In the genomic region with DNA sequence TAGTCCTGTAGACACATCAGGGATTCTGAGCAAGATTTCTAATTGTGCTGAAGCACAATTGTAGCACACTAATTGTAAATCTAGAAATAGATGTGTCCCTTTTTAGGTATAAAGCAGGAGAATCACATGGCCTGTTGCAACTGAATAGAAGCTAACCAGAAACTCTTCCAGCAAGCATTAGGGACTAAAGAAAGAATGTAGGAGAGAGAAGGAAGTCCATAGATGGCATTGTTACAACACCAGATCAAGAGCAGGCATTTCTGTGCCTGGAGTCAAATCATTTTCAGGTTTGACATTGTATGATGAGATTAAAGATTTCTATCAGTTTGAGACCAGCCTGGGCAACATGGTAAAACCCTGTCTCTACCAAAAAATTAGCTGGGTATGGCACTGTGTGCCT, we compare ENCODE assay signal across 19 cellular contexts. TPM values are rescaled to one million over a fixed set of nuclear protein-coding genes. Genes with fewer than 3 reads are reported as not detected.
A peak's percentile ranks its signal among the peaks of the same experiment; 100 is the strongest.
DNase-seq lines count a peak whose midpoint lies in the region; ATAC-seq and TF ChIP-seq lines count a peak whose summit lies in the region.
"Had no signal": no experiment of that assay in that cellular context is flagged by ENCODE, and none has a peak within 500 bp of the region (broad histone marks: within the 10 kb centered on the region; RNA-seq: fewer than 3 reads in every experiment).

No MANE protein-coding gene starts in this region.

- peaks cover 74% of the 10 kb centered on the region for H3K36me3 ChIP-seq in left ventricle myocardium inferior
- H3K36me3 ChIP-seq in muscle layer of colon (ENCODE audit: insufficient read depth, low read length): peaks cover 47% of the 10 kb centered on the region
- H3K36me3 ChIP-seq in prostate gland: no peaks in the 10 kb centered on the region

- H3K4me1 ChIP-seq in left ventricle myocardium inferior (peaks cover 14% of the 10 kb centered on the region), muscle layer of colon (ENCODE audit: insufficient read depth, low read length) (peaks cover 12% of the 10 kb centered on the region), prostate gland (replicated peaks) (no peaks in the 10 kb centered on the region)
- H3K4me1 ChIP-seq: right lobe of liver had no signal

- H3K9me3 ChIP-seq in left ventricle myocardium inferior (replicated peaks) (no peaks in the 10 kb centered on the region), muscle layer of colon (ENCODE audit: low read length) (no peaks in the 10 kb centered on the region), prostate gland (no peaks in the 10 kb centered on the region)
- H3K9me3 ChIP-seq: right lobe of liver had no signal

- H3K27ac ChIP-seq in left ventricle myocardium inferior (replicated peaks) (peak overlapping the region; percentile 16), muscle layer of colon (ENCODE audit: low read depth, low read length) (peak overlapping the region; percentile 16), prostate gland (no peak overlapping the region)
- H3K27ac ChIP-seq: HL-60, right lobe of liver, VCaP had no signal

- TF ChIP-seq CTCF in left ventricle myocardium inferior (IDR thresholded peaks at IDR 0.05; ENCODE audit: borderline replicate concordance): no peak
- no peak for TF ChIP-seq CTCF in cardiac fibroblast (IDR thresholded peaks at IDR 0.05; ENCODE audit: low read depth, low read length)
- no peak for TF ChIP-seq CTCF in prostate gland (IDR thresholded peaks at IDR 0.05)

- ATAC-seq in Right ventricle myocardium inferior (no peak), HG02870 (IDR thresholded peaks at IDR 0.05; ENCODE audit: unreplicated experiment) (no peak)
- ATAC-seq: right lobe of liver had no signal

- no peak for TF ChIP-seq POLR2A in prostate gland (IDR thresholded peaks at IDR 0.05)

- no peak overlapping the region for H3K4me3 ChIP-seq in left ventricle myocardium inferior
- H3K4me3 ChIP-seq in cardiac fibroblast (replicated peaks in 1 of 2; ENCODE audit: low read depth in 2 of 2, low read length in 2 of 2): no peak overlapping the region
- no peak overlapping the region for H3K4me3 ChIP-seq in muscle layer of colon (ENCODE audit: low read depth in 1 of 2, low read length in 2 of 2)
- no peak overlapping the region for H3K4me3 ChIP-seq in prostate gland
- H3K4me3 ChIP-seq: right lobe of liver had no signal

- intact Hi-C loops in left ventricle myocardium inferior (cut with micrococcal nuclease): no loop called here
- intact Hi-C loops in Right ventricle myocardium inferior (cut with DNase I): loop anchor here (10.0 kb wide), 1 partner anchor 653 kb away; the partner anchor contains the start of gene C15orf61
- intact Hi-C loops in prostate gland (cut with DNase I): no loop called here

- H3K27me3 ChIP-seq in left ventricle myocardium inferior (ENCODE audit: low read depth) (no peaks in the 10 kb centered on the region), muscle layer of colon (ENCODE audit: control insufficient read depth in 1 of 2, insufficient read depth in 2 of 2, low read length in 2 of 2) (no peaks in the 10 kb centered on the region), prostate gland (replicated peaks; ENCODE audit: insufficient read depth) (no peaks in the 10 kb centered on the region)
- H3K27me3 ChIP-seq: right lobe of liver had no signal

- H3K9ac ChIP-seq in muscle layer of colon (ENCODE audit: low read length): no peak overlapping the region

- DNase-seq in left ventricle myocardium inferior (no peak), Right ventricle myocardium inferior (ENCODE audit: missing footprints) (no peak), cardiac fibroblast (ENCODE audit: low read depth in 2 of 2) (peak; percentile 29 to 59), prostate gland (ENCODE audit: low spot score) (no peak), OCI-M1 (lab: John Stamatoyannopoulos, UW) (no peak), HCEC 1CT (no peak)
- DNase-seq: activated gamma-delta T cell; Calu3; mammary epithelial cell; NCI-H2171 treated with DMSO at 0.1 percent for 48 hours; NCI-H774; nephron progenitor cell; right lobe of liver; stimulated activated CD4-positive, alpha-beta T cell treated with anti-CD3 and anti-CD28 coated beads, Interleukin-4, amount 100 ng/mL, for 4 hours; SW 1271 had no signal

RNA-seq across cellular contexts. Expression of gene CALML4, which starts 27.4 kb away (rescaled TPM):
- total RNA-seq in left ventricle myocardium inferior (0.91 TPM), Right ventricle myocardium inferior (1.5 TPM), prostate gland (10 to 100 TPM in 1 of 2 donors, 1 to 10 TPM in 1; 4.5 to 18.8 TPM)

RNA-seq across cellular contexts. Expression of gene CLN6, which starts 51.8 kb away (rescaled TPM):
- total RNA-seq in left ventricle myocardium inferior (6.6 TPM), Right ventricle myocardium inferior (7.7 TPM), prostate gland (10 to 100 TPM; 22.7 to 41.8 TPM)

Comparison
In these comparisons a context has a peak if more than half of its experiments do, and no peak if none do; other contexts are left out.
1. DNase-seq: peak in cardiac fibroblast (2 of 2); none in left ventricle myocardium inferior (single experiment), Right ventricle myocardium inferior (single experiment), prostate gland (single experiment), OCI-M1 (single experiment) and HCEC 1CT (single experiment).
2. H3K27ac ChIP-seq: peak in left ventricle myocardium inferior (single experiment) and muscle layer of colon (single experiment); none in prostate gland (0 of 2).